In the genomic region with DNA sequence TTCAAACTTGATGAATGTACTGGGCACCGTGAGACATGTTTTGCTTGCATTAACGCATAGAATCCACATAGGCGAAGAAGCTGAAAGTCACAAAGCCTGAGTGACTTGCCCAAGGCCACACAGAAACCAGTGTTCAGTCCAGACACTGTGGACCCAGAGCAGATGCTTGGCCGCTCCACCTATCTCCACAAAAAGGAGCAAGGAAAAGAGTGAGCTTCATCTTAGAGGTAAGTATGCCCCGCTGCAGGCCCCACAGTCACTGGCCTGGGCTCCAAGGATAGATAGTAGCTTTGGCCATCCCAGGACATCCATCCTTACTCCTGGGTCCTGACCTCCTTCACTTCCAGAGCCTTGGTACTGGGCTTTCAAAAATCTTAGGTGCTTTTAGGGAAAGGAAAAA, we compare ENCODE assay signal across 22 cellular contexts.
DNase-seq lines count a peak whose midpoint lies in the region; ATAC-seq, FAIRE-seq and TF ChIP-seq lines count a peak whose summit lies in the region.
"Had no signal": no experiment of that assay in that cellular context is flagged by ENCODE, and none has a peak within 500 bp of the region (broad histone marks: within the 10 kb centered on the region; RNA-seq: fewer than 3 reads in every experiment).

No MANE protein-coding gene starts in this region.

- H3K27ac Mint-ChIP-seq in astrocyte (ENCODE audit: unreplicated experiment), result no peak overlapping the region
- no peak overlapping the region for H3K27ac Mint-ChIP-seq in endodermal cell
- no peak overlapping the region for H3K27ac Mint-ChIP-seq in neural progenitor cell

- no peaks in the 10 kb centered on the region for H3F3A ChIP-seq in neural progenitor cell (ENCODE audit: low read depth)

- DNase-seq in astrocyte (ENCODE audit: low read depth) (no peak), endodermal cell (peak; percentile 48), neural progenitor cell (ENCODE audit: low spot score) (no peak), upper lobe of right lung (peak; percentile 3), kidney glomerular epithelial cell (lab: John Stamatoyannopoulos, UW) (no peak), T-helper 2 cell (no peak), ascending aorta (ENCODE audit: low spot score in 2 of 2) (no peak)
- DNase-seq: BE2C; CD4-positive, alpha-beta memory T cell; COR-L47; DMS153; DMS79 treated with DMSO at 0.1 percent for 48 hours; EL; GM23248 had no signal

- H3K9ac ChIP-seq in astrocyte (ENCODE audit: low read length) (no peak overlapping the region), endodermal cell (ENCODE audit: extremely low read depth, low read length, poor library complexity, severe bottlenecking) (no peak overlapping the region), neural progenitor cell (no peak overlapping the region)
- H3K9ac ChIP-seq: GM23248 had no signal

- peaks cover 4% of the 10 kb centered on the region for H3K4me1 Mint-ChIP-seq in astrocyte (ENCODE audit: low read depth, unreplicated experiment)
- H3K4me1 Mint-ChIP-seq in endodermal cell, result peaks cover 29% of the 10 kb centered on the region
- peaks cover 22% of the 10 kb centered on the region for H3K4me1 Mint-ChIP-seq in neural progenitor cell
- H3K4me1 Mint-ChIP-seq: CD4-positive, alpha-beta memory T cell had no signal

- no peak overlapping the region for H3K4me3 ChIP-seq in astrocyte (ENCODE audit: insufficient read depth, low read depth, low read length)
- H3K4me3 ChIP-seq in endodermal cell (ENCODE audit: low read length), result no peak overlapping the region
- H3K4me3 ChIP-seq in neural progenitor cell, result no peak overlapping the region
- no peak overlapping the region for H3K4me3 ChIP-seq in upper lobe of right lung
- H3K4me3 ChIP-seq in ascending aorta, result no peak overlapping the region
- H3K4me3 ChIP-seq: A549, GM23248 had no signal

- H3K27me3 Mint-ChIP-seq in astrocyte (ENCODE audit: low read depth, unreplicated experiment) (peaks cover 9% of the 10 kb centered on the region), endodermal cell (ENCODE audit: insufficient read depth) (peaks cover 46% of the 10 kb centered on the region), neural progenitor cell (ENCODE audit: insufficient read depth, low read depth) (peaks cover 5% of the 10 kb centered on the region)
- H3K27me3 Mint-ChIP-seq: CD4-positive, alpha-beta memory T cell had no signal

- H3K27ac ChIP-seq in astrocyte (ENCODE audit: low read depth, low read length) (no peak overlapping the region), endodermal cell (ENCODE audit: low read depth, low read length) (no peak overlapping the region), neural progenitor cell (no peak overlapping the region), upper lobe of right lung (no peak overlapping the region), ascending aorta (no peak overlapping the region)
- H3K27ac ChIP-seq: C4-2B, GM23248 had no signal

- no peaks in the 10 kb centered on the region for H3K27me3 ChIP-seq in astrocyte (ENCODE audit: insufficient read depth, low read length)
- H3K27me3 ChIP-seq in endodermal cell (ENCODE audit: control insufficient read depth, insufficient read depth, low read length, poor library complexity, severe bottlenecking), result peaks cover 34% of the 10 kb centered on the region
- H3K27me3 ChIP-seq in neural progenitor cell, result no peaks in the 10 kb centered on the region
- no peaks in the 10 kb centered on the region for H3K27me3 ChIP-seq in upper lobe of right lung
- H3K27me3 ChIP-seq in ascending aorta, result no peaks in the 10 kb centered on the region
- H3K27me3 ChIP-seq: BE2C had no signal

- H3K4me3 Mint-ChIP-seq in astrocyte (ENCODE audit: unreplicated experiment) (no peak overlapping the region), endodermal cell (no peak overlapping the region), neural progenitor cell (no peak overlapping the region)
- H3K4me3 Mint-ChIP-seq: CD4-positive, alpha-beta memory T cell had no signal

- WGBS in endodermal cell (ENCODE audit: insufficient coverage in 1 of 2, insufficient read length in 1 of 2), 2 experiments, result 95 to 98% methylated on average over 3 to 5 of the region's 5 CpGs

- H3K4me1 ChIP-seq in astrocyte (ENCODE audit: insufficient read depth, low read length), result no peaks in the 10 kb centered on the region
- H3K4me1 ChIP-seq in endodermal cell (ENCODE audit: control insufficient read depth, insufficient read depth, low read length), result peaks cover 13% of the 10 kb centered on the region
- H3K4me1 ChIP-seq in neural progenitor cell, result peaks cover 6% of the 10 kb centered on the region
- peaks cover 5% of the 10 kb centered on the region for H3K4me1 ChIP-seq in upper lobe of right lung
- H3K4me1 ChIP-seq in ascending aorta, result no peaks in the 10 kb centered on the region
- H3K4me1 ChIP-seq: BE2C had no signal

- H4K20me1 ChIP-seq in astrocyte (ENCODE audit: insufficient read depth, low read length), result no peaks in the 10 kb centered on the region
- no peaks in the 10 kb centered on the region for H4K20me1 ChIP-seq in neural progenitor cell (ENCODE audit: low read depth)

- no peak for FAIRE-seq in astrocyte (lab: Jason Lieb, UNC)
- FAIRE-seq: A549, D721Med, G401.6, GM12891, H54, HTR-8/SVneo had no signal

- H3K9me3 Mint-ChIP-seq in astrocyte (ENCODE audit: unreplicated experiment), result no peaks in the 10 kb centered on the region
- no peaks in the 10 kb centered on the region for H3K9me3 Mint-ChIP-seq in endodermal cell
- H3K9me3 Mint-ChIP-seq in neural progenitor cell, result no peaks in the 10 kb centered on the region
- H3K9me3 Mint-ChIP-seq: CD4-positive, alpha-beta memory T cell had no signal

- H3K9me3 ChIP-seq in astrocyte (ENCODE audit: insufficient read depth, low read depth, low read length) (no peaks in the 10 kb centered on the region), endodermal cell (ENCODE audit: control insufficient read depth, low read length) (no peaks in the 10 kb centered on the region), neural progenitor cell (ENCODE audit: low read depth) (no peaks in the 10 kb centered on the region), upper lobe of right lung (no peaks in the 10 kb centered on the region), ascending aorta (no peaks in the 10 kb centered on the region)
- H3K9me3 ChIP-seq: A549, BE2C had no signal

- ATAC-seq in upper lobe of right lung, result no peak
- ATAC-seq: A549, HCT116 had no signal

- H3K36me3 ChIP-seq in astrocyte (ENCODE audit: insufficient read depth, low read length) (no peaks in the 10 kb centered on the region), endodermal cell (ENCODE audit: control insufficient read depth, insufficient read depth, low read length) (no peaks in the 10 kb centered on the region), neural progenitor cell (no peaks in the 10 kb centered on the region), upper lobe of right lung (no peaks in the 10 kb centered on the region), ascending aorta (no peaks in the 10 kb centered on the region)
- H3K36me3 ChIP-seq: BE2C had no signal

- H3K4me2 ChIP-seq in astrocyte (ENCODE audit: low read length), result no peak overlapping the region
- no peak overlapping the region for H3K4me2 ChIP-seq in neural progenitor cell
- H3K4me2 ChIP-seq: A549 had no signal

- TF ChIP-seq CTCF in astrocyte (IDR thresholded peaks at IDR 0.05; ENCODE audit: insufficient read depth, low read depth, low read length) (no peak), endodermal cell (conservative IDR thresholded peaks at IDR 0.05) (no peak), neural progenitor cell (IDR thresholded peaks at IDR 0.05) (no peak), upper lobe of right lung (IDR thresholded peaks at IDR 0.05) (no peak), ascending aorta (IDR thresholded peaks at IDR 0.05) (no peak)

- H3K79me2 ChIP-seq in astrocyte (ENCODE audit: insufficient read depth, low read length), result no peaks in the 10 kb centered on the region
- no peaks in the 10 kb centered on the region for H3K79me2 ChIP-seq in neural progenitor cell (ENCODE audit: low read depth)

- H3K36me3 Mint-ChIP-seq in astrocyte (ENCODE audit: low read depth, unreplicated experiment) (no peaks in the 10 kb centered on the region), endodermal cell (ENCODE audit: low read depth) (no peaks in the 10 kb centered on the region), neural progenitor cell (no peaks in the 10 kb centered on the region)
- H3K36me3 Mint-ChIP-seq: CD4-positive, alpha-beta memory T cell had no signal

- intact Hi-C loops in upper lobe of right lung (cut with DNase I) (no loop called here), ascending aorta (cut with DNase I) (no loop called here)

- peak overlapping the region; percentile 26 for H2AFZ ChIP-seq in astrocyte (ENCODE audit: low read depth, low read length)
- peak overlapping the region; percentile 50 for H2AFZ ChIP-seq in neural progenitor cell (replicated peaks)
- H2AFZ ChIP-seq: GM23248 had no signal

Comparison
In these comparisons a context has a peak if more than half of its experiments do, and no peak if none do; other contexts are left out.
1. DNase-seq: peak in endodermal cell (single experiment) and upper lobe of right lung (single experiment); none in astrocyte (single experiment), neural progenitor cell (single experiment), kidney glomerular epithelial cell (single experiment), T-helper 2 cell (0 of 5) and ascending aorta (0 of 2).